1 cellular context compared by ENCODE assay signal in the genomic region with DNA sequence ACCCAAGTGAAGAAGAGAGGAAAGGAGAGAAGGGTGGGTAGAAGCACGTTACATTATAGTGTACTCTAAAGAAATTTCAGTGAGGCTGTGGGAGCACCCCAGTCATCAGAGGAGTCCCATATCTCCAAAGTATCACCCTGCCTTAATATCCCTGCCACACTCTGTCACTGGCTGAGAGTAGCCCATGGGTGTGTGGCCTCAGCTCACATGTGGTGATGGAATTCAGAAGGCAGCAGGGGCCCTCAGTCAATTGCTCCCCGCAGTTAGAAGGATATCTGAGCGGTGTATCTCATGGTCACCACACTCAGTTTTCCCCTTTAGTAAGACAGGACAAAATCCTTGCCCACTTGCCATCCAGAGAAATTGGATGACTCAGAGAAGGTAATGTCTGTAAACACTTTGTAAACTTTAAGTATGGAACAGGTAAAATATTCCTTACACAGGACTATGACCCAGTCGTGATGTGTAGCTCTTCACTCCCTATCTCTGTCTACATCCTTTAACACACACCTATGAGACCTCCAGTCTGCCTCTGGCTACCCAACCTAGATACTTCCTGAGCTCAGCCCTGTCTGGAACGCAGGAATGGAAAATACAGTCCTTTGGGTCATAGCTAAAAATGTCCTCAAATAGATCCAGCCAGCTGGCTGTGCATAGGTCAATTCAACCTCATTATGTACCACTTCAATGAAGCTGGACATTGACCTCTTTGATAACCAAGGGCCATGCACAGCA.
TF ChIP-seq lines count a peak whose summit lies in the region.

No MANE protein-coding gene starts in this region.

TF ChIP-seq in HepG2, 621 proteins besides CTCF, POLR2A, EP300 and RAD21 (continued from another document and continues in another):
- TF ChIP-seq ZBTB20 (CRISPR knock-in tag; IDR thresholded peaks at IDR 0.05; ENCODE audit: borderline replicate concordance, low read depth) (peak; percentile 83; the same call in 1 of the 2 replicates), CBX1 (IDR thresholded peaks at IDR 0.05; ENCODE audit: low read depth) (no peak), ZNF530 (CRISPR knock-in tag; IDR thresholded peaks at IDR 0.05; ENCODE audit: low read depth) (no peak), MEIS1 (CRISPR knock-in tag; IDR thresholded peaks at IDR 0.05; ENCODE audit: borderline replicate concordance) (peak; percentile 37), ZNF703 (CRISPR knock-in tag; IDR thresholded peaks at IDR 0.05; ENCODE audit: borderline replicate concordance) (0 out of 2 replicates have a peak, but pooled peaks have one; percentile 63), ZSCAN30 (CRISPR knock-in tag; IDR thresholded peaks at IDR 0.05) (no peak), ZFY (CRISPR knock-in tag; IDR thresholded peaks at IDR 0.05) (no peak; the same call in 1 of the 2 replicates), SP1 (IDR thresholded peaks at IDR 0.05) (no peak), SP1 (CRISPR knock-in tag; IDR thresholded peaks at IDR 0.05) (no peak; the same call in 1 of the 2 replicates), NR1H2 (CRISPR knock-in tag; IDR thresholded peaks at IDR 0.05; ENCODE audit: borderline replicate concordance, low read depth) (no peak), ZNF746 (CRISPR knock-in tag; IDR thresholded peaks at IDR 0.05) (peak; percentile 33; the same call in 1 of the 2 replicates), NONO (IDR thresholded peaks at IDR 0.05) (no peak), NONO (CRISPR knock-in tag; conservative IDR thresholded peaks at IDR 0.05) (0 out of 2 replicates have a peak, but pooled peaks have one; percentile 43), ISL2 (CRISPR knock-in tag; IDR thresholded peaks at IDR 0.05) (peak; percentile 89), ZFAT (CRISPR knock-in tag; conservative IDR thresholded peaks at IDR 0.05) (no peak), TARDBP (CRISPR knock-in tag; IDR thresholded peaks at IDR 0.05) (peak; percentile 90; the same call in 1 of the 2 replicates), ZNF17 (CRISPR knock-in tag; IDR thresholded peaks at IDR 0.05) (no peak), ZNF619 (CRISPR knock-in tag; IDR thresholded peaks at IDR 0.05) (no peak), ZMYM2 (CRISPR knock-in tag; IDR thresholded peaks at IDR 0.05) (no peak; the same call in 1 of the 2 replicates), ZNF432 (CRISPR knock-in tag; IDR thresholded peaks at IDR 0.05; ENCODE audit: borderline replicate concordance) (no peak), HES4 (CRISPR knock-in tag; IDR thresholded peaks at IDR 0.05; ENCODE audit: borderline replicate concordance) (no peak), FOXP1 (IDR thresholded peaks at IDR 0.05) (no peak), FOXP1 (CRISPR knock-in tag; IDR thresholded peaks at IDR 0.05) (peak; percentile 71), POLR2AphosphoS2 (IDR thresholded peaks at IDR 0.05; ENCODE audit: low read depth, low read length) (no peak), NCOA2 (CRISPR knock-in tag; IDR thresholded peaks at IDR 0.05) (peak; percentile 91), MTF2 (CRISPR knock-in tag; IDR thresholded peaks at IDR 0.05; ENCODE audit: borderline replicate concordance) (no peak), BCL6 (CRISPR knock-in tag; IDR thresholded peaks at IDR 0.05) (peak; percentile 83)
- TF ChIP-seq, protein P1, sequence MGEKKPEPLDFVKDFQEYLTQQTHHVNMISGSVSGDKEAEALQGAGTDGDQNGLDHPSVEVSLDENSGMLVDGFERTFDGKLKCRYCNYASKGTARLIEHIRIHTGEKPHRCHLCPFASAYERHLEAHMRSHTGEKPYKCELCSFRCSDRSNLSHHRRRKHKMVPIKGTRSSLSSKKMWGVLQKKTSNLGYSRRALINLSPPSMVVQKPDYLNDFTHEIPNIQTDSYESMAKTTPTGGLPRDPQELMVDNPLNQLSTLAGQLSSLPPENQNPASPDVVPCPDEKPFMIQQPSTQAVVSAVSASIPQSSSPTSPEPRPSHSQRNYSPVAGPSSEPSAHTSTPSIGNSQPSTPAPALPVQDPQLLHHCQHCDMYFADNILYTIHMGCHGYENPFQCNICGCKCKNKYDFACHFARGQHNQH (CRISPR knock-in tag; IDR thresholded peaks at IDR 0.05): peak; percentile 86
- TF ChIP-seq, protein P2, sequence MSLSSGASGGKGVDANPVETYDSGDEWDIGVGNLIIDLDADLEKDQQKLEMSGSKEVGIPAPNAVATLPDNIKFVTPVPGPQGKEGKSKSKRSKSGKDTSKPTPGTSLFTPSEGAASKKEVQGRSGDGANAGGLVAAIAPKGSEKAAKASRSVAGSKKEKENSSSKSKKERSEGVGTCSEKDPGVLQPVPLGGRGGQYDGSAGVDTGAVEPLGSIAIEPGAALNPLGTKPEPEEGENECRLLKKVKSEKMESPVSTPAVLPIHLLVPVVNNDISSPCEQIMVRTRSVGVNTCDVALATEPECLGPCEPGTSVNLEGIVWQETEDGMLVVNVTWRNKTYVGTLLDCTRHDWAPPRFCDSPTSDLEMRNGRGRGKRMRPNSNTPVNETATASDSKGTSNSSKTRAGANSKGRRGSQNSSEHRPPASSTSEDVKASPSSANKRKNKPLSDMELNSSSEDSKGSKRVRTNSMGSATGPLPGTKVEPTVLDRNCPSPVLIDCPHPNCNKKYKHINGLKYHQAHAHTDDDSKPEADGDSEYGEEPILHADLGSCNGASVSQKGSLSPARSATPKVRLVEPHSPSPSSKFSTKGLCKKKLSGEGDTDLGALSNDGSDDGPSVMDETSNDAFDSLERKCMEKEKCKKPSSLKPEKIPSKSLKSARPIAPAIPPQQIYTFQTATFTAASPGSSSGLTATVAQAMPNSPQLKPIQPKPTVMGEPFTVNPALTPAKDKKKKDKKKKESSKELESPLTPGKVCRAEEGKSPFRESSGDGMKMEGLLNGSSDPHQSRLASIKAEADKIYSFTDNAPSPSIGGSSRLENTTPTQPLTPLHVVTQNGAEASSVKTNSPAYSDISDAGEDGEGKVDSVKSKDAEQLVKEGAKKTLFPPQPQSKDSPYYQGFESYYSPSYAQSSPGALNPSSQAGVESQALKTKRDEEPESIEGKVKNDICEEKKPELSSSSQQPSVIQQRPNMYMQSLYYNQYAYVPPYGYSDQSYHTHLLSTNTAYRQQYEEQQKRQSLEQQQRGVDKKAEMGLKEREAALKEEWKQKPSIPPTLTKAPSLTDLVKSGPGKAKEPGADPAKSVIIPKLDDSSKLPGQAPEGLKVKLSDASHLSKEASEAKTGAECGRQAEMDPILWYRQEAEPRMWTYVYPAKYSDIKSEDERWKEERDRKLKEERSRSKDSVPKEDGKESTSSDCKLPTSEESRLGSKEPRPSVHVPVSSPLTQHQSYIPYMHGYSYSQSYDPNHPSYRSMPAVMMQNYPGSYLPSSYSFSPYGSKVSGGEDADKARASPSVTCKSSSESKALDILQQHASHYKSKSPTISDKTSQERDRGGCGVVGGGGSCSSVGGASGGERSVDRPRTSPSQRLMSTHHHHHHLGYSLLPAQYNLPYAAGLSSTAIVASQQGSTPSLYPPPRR (CRISPR knock-in tag; IDR thresholded peaks at IDR 0.05; ENCODE audit: borderline replicate concordance): peak; percentile 89; the same call in 1 of the 2 replicates
- TF ChIP-seq, protein P3, sequence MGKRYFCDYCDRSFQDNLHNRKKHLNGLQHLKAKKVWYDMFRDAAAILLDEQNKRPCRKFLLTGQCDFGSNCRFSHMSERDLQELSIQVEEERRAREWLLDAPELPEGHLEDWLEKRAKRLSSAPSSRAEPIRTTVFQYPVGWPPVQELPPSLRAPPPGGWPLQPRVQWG (CRISPR knock-in tag; IDR thresholded peaks at IDR 0.05; ENCODE audit: borderline replicate concordance, low read depth): no peak
- TF ChIP-seq, protein P4, sequence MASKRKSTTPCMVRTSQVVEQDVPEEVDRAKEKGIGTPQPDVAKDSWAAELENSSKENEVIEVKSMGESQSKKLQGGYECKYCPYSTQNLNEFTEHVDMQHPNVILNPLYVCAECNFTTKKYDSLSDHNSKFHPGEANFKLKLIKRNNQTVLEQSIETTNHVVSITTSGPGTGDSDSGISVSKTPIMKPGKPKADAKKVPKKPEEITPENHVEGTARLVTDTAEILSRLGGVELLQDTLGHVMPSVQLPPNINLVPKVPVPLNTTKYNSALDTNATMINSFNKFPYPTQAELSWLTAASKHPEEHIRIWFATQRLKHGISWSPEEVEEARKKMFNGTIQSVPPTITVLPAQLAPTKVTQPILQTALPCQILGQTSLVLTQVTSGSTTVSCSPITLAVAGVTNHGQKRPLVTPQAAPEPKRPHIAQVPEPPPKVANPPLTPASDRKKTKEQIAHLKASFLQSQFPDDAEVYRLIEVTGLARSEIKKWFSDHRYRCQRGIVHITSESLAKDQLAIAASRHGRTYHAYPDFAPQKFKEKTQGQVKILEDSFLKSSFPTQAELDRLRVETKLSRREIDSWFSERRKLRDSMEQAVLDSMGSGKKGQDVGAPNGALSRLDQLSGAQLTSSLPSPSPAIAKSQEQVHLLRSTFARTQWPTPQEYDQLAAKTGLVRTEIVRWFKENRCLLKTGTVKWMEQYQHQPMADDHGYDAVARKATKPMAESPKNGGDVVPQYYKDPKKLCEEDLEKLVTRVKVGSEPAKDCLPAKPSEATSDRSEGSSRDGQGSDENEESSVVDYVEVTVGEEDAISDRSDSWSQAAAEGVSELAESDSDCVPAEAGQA (IDR thresholded peaks at IDR 0.05; ENCODE audit: low read depth): no peak; the same call in 1 of the 2 replicates
- TF ChIP-seq, protein P4 (CRISPR knock-in tag; IDR thresholded peaks at IDR 0.05; ENCODE audit: borderline replicate concordance): no peak; the same call in 1 of the 2 replicates
- TF ChIP-seq, protein P5, sequence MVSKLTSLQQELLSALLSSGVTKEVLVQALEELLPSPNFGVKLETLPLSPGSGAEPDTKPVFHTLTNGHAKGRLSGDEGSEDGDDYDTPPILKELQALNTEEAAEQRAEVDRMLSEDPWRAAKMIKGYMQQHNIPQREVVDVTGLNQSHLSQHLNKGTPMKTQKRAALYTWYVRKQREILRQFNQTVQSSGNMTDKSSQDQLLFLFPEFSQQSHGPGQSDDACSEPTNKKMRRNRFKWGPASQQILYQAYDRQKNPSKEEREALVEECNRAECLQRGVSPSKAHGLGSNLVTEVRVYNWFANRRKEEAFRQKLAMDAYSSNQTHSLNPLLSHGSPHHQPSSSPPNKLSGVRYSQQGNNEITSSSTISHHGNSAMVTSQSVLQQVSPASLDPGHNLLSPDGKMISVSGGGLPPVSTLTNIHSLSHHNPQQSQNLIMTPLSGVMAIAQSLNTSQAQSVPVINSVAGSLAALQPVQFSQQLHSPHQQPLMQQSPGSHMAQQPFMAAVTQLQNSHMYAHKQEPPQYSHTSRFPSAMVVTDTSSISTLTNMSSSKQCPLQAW (CRISPR knock-in tag; IDR thresholded peaks at IDR 0.05): peak; percentile 96
- TF ChIP-seq, protein P6, sequence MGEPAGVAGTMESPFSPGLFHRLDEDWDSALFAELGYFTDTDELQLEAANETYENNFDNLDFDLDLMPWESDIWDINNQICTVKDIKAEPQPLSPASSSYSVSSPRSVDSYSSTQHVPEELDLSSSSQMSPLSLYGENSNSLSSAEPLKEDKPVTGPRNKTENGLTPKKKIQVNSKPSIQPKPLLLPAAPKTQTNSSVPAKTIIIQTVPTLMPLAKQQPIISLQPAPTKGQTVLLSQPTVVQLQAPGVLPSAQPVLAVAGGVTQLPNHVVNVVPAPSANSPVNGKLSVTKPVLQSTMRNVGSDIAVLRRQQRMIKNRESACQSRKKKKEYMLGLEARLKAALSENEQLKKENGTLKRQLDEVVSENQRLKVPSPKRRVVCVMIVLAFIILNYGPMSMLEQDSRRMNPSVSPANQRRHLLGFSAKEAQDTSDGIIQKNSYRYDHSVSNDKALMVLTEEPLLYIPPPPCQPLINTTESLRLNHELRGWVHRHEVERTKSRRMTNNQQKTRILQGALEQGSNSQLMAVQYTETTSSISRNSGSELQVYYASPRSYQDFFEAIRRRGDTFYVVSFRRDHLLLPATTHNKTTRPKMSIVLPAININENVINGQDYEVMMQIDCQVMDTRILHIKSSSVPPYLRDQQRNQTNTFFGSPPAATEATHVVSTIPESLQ (CRISPR knock-in tag; conservative IDR thresholded peaks at IDR 0.05): no peak
- TF ChIP-seq, protein P7, sequence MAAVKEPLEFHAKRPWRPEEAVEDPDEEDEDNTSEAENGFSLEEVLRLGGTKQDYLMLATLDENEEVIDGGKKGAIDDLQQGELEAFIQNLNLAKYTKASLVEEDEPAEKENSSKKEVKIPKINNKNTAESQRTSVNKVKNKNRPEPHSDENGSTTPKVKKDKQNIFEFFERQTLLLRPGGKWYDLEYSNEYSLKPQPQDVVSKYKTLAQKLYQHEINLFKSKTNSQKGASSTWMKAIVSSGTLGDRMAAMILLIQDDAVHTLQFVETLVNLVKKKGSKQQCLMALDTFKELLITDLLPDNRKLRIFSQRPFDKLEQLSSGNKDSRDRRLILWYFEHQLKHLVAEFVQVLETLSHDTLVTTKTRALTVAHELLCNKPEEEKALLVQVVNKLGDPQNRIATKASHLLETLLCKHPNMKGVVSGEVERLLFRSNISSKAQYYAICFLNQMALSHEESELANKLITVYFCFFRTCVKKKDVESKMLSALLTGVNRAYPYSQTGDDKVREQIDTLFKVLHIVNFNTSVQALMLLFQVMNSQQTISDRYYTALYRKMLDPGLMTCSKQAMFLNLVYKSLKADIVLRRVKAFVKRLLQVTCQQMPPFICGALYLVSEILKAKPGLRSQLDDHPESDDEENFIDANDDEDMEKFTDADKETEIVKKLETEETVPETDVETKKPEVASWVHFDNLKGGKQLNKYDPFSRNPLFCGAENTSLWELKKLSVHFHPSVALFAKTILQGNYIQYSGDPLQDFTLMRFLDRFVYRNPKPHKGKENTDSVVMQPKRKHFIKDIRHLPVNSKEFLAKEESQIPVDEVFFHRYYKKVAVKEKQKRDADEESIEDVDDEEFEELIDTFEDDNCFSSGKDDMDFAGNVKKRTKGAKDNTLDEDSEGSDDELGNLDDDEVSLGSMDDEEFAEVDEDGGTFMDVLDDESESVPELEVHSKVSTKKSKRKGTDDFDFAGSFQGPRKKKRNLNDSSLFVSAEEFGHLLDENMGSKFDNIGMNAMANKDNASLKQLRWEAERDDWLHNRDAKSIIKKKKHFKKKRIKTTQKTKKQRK (IDR thresholded peaks at IDR 0.05; ENCODE audit: low read length): no peak
